ENCODE assay signal across 16 cellular contexts in genomic region chr6:52564856-52565255, GRCh38. TPM values are rescaled to one million over a fixed set of nuclear protein-coding genes. Genes with fewer than 3 reads are reported as not detected.
DNase-seq lines count a peak whose midpoint lies in the region; ATAC-seq and TF ChIP-seq lines count a peak whose summit lies in the region.
"Had no signal": no experiment of that assay in that cellular context is flagged by ENCODE, and none has a peak within 500 bp of the region (broad histone marks: within the 10 kb centered on the region; RNA-seq: fewer than 3 reads in every experiment).

No MANE protein-coding gene starts in this region.

- H2BK120ac ChIP-seq in trophoblast cell (ENCODE audit: insufficient read depth, low read length, poor library complexity): no peak overlapping the region

- H3K23ac ChIP-seq in trophoblast cell (ENCODE audit: low read length): no peak overlapping the region

- H3K4me2 ChIP-seq in trophoblast cell (ENCODE audit: low read length): no peak overlapping the region

- H2AK5ac ChIP-seq in trophoblast cell (ENCODE audit: low read length): no peak overlapping the region

- DNase-seq in HFFc6 (no peak), WTC11 (ENCODE audit: low spot score) (no peak), left lobe of liver (ENCODE audit: low spot score) (no peak), trophoblast cell (peak; percentile 47 to 50), HK-2 (ENCODE audit: unreplicated experiment) (no peak), H4 (ENCODE audit: low spot score) (no peak), heart left ventricle (no peak)
- DNase-seq: CD8-positive, alpha-beta T cell; NCI-H1417; NCI-H1930; NCI-H2171; NCI-H446 treated with DMSO at 0.1 percent for 48 hours; NCI-H748 treated with DMSO at 0.1 percent for 48 hours; SIG-M5 had no signal

- H3K14ac ChIP-seq in trophoblast cell (ENCODE audit: low read length): no peak overlapping the region

- ATAC-seq in WTC11: no peak
- peak; percentile 65 for ATAC-seq in left lobe of liver
- ATAC-seq in HG03097 (IDR thresholded peaks at IDR 0.05; ENCODE audit: low FRiP score, unreplicated experiment): no peak
- no peak for ATAC-seq in heart left ventricle
- ATAC-seq: CD8-positive, alpha-beta T cell had no signal

- H3K4me1 ChIP-seq in trophoblast cell (ENCODE audit: control insufficient read depth in 1 of 2, insufficient read depth in 2 of 2, low read length in 2 of 2): peaks cover 25% of the 10 kb centered on the region in 2 experiments
- H3K4me1 ChIP-seq in heart left ventricle: peaks cover 13 to 90% (median 66%) of the 10 kb centered on the region in 12 donors

- H3K4me3 Mint-ChIP-seq in HFFc6: peak overlapping the region; percentile 80; the same call in 1 of the 2 replicates
- H3K4me3 Mint-ChIP-seq in WTC11: no peak overlapping the region
- H3K4me3 Mint-ChIP-seq: B cell; CD8-positive, alpha-beta T cell had no signal

- H3K4ac ChIP-seq in trophoblast cell (ENCODE audit: low read depth, low read length): peak overlapping the region; percentile 72

- H3K27me3 ChIP-seq in trophoblast cell (ENCODE audit: insufficient read depth, low read length): no peaks in the 10 kb centered on the region
- H3K27me3 ChIP-seq in heart left ventricle: no peaks in the 10 kb centered on the region

- peak overlapping the region; percentile 82 for H2BK12ac ChIP-seq in trophoblast cell (ENCODE audit: low read length)

- H3K9me3 Mint-ChIP-seq in HFFc6: no peaks in the 10 kb centered on the region
- H3K9me3 Mint-ChIP-seq in WTC11: no peaks in the 10 kb centered on the region
- H3K9me3 Mint-ChIP-seq: CD8-positive, alpha-beta T cell had no signal

- CTCF ChIA-PET in WTC11 (lab: Charles Lee): interaction anchor here (1.0 kb wide), 1 partner anchor 11 kb away, joined by 3 read pairs; no protein-coding TSS in a partner anchor

- H3K4me1 Mint-ChIP-seq in HFFc6 (ENCODE audit: low read depth) (peaks cover 93% of the 10 kb centered on the region), WTC11 (peaks cover 46% of the 10 kb centered on the region)

- TF ChIP-seq CTCF in HFFc6 (IDR thresholded peaks at IDR 0.05): no peak
- TF ChIP-seq CTCF in WTC11 (IDR thresholded peaks at IDR 0.05): no peak
- TF ChIP-seq CTCF in heart left ventricle (IDR thresholded peaks at IDR 0.05): no peak

- H3K18ac ChIP-seq in trophoblast cell (ENCODE audit: low read length): peak overlapping the region; percentile 83

- H2BK5ac ChIP-seq in trophoblast cell (ENCODE audit: low read depth, low read length, poor library complexity): no peak overlapping the region

- H3K27ac ChIP-seq in trophoblast cell (ENCODE audit: low read depth, low read length): no peak overlapping the region
- H3K27ac ChIP-seq in heart left ventricle: no peak overlapping the region

- peaks cover 13% of the 10 kb centered on the region for H3K79me1 ChIP-seq in trophoblast cell (ENCODE audit: low read length)

- no peak for TF ChIP-seq POLR2A in heart left ventricle (IDR thresholded peaks at IDR 0.05)

- no peak overlapping the region for H2AFZ ChIP-seq in trophoblast cell (ENCODE audit: insufficient read depth, low read length, poor library complexity)

- H3K36me3 Mint-ChIP-seq in HFFc6 (ENCODE audit: low read depth): peaks cover 57% of the 10 kb centered on the region
- H3K36me3 Mint-ChIP-seq in WTC11: no peaks in the 10 kb centered on the region

- no peak overlapping the region for H4K12ac ChIP-seq in trophoblast cell (ENCODE audit: low read depth, low read length)

- H4K8ac ChIP-seq in trophoblast cell (ENCODE audit: low read depth, low read length): peak overlapping the region; percentile 39

- H3K79me2 ChIP-seq in trophoblast cell (ENCODE audit: control insufficient read depth, insufficient read depth, low read length, poor library complexity): peaks cover 10% of the 10 kb centered on the region

- no peak overlapping the region for H4K91ac ChIP-seq in trophoblast cell (ENCODE audit: low read depth, low read length)

- no CpG with 5 or more reads among the region's 3 CpGs for WGBS in trophoblast cell (ENCODE audit: extremely low coverage, insufficient coverage, insufficient read length)
- WGBS in heart left ventricle, 4 donors: 91 to 97% (median 95%) methylated on average over 3 of the region's 3 CpGs

- no peaks in the 10 kb centered on the region for H3K9me3 ChIP-seq in trophoblast cell (ENCODE audit: insufficient read depth, low read depth, low read length)
- no peaks in the 10 kb centered on the region for H3K9me3 ChIP-seq in heart left ventricle

- no peak overlapping the region for H3K4me3 ChIP-seq in trophoblast cell (ENCODE audit: low read depth, low read length)
- H3K4me3 ChIP-seq in heart left ventricle: no peak overlapping the region

- intact Hi-C loops in heart left ventricle (cut with DNase I): no loop called here

- H3K27me3 Mint-ChIP-seq in HFFc6 (ENCODE audit: insufficient read depth): peaks cover 8% of the 10 kb centered on the region
- H3K27me3 Mint-ChIP-seq in WTC11 (ENCODE audit: low read depth): no peaks in the 10 kb centered on the region
- H3K27me3 Mint-ChIP-seq: B cell had no signal

- H3K27ac Mint-ChIP-seq in HFFc6 (peak overlapping the region; percentile 98), WTC11 (peak overlapping the region; percentile 22; the same call in 1 of the 2 replicates)
- H3K27ac Mint-ChIP-seq: B cell; CD8-positive, alpha-beta T cell had no signal

- no peak overlapping the region for H3K9ac ChIP-seq in trophoblast cell (ENCODE audit: low read length)

- H3K36me3 ChIP-seq in trophoblast cell (ENCODE audit: control insufficient read depth in 1 of 2, insufficient read depth in 2 of 2, low read length in 2 of 2) (no peaks in the 10 kb centered on the region), heart left ventricle (no peaks in the 10 kb centered on the region)

- POLR2A ChIA-PET in WTC11 (lab: Charles Lee): no interaction called here

TF ChIP-seq in WTC11, 78 proteins besides CTCF, POLR2A, EP300 and RAD21 (continues in another document):
- TF ChIP-seq, protein P1, sequence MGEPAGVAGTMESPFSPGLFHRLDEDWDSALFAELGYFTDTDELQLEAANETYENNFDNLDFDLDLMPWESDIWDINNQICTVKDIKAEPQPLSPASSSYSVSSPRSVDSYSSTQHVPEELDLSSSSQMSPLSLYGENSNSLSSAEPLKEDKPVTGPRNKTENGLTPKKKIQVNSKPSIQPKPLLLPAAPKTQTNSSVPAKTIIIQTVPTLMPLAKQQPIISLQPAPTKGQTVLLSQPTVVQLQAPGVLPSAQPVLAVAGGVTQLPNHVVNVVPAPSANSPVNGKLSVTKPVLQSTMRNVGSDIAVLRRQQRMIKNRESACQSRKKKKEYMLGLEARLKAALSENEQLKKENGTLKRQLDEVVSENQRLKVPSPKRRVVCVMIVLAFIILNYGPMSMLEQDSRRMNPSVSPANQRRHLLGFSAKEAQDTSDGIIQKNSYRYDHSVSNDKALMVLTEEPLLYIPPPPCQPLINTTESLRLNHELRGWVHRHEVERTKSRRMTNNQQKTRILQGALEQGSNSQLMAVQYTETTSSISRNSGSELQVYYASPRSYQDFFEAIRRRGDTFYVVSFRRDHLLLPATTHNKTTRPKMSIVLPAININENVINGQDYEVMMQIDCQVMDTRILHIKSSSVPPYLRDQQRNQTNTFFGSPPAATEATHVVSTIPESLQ (CRISPR knock-in tag; IDR thresholded peaks at IDR 0.05): no peak
- TF ChIP-seq ZNF396 (CRISPR knock-in tag; IDR thresholded peaks at IDR 0.05; ENCODE audit: borderline replicate concordance) (no peak), EMX1 (CRISPR knock-in tag; IDR thresholded peaks at IDR 0.05) (no peak), GTF2I (CRISPR knock-in tag; conservative IDR thresholded peaks at IDR 0.05) (no peak), ETV6 (CRISPR knock-in tag; IDR thresholded peaks at IDR 0.05) (no peak), JUN (CRISPR knock-in tag; IDR thresholded peaks at IDR 0.05) (no peak), GABPB1 (CRISPR knock-in tag; IDR thresholded peaks at IDR 0.05) (no peak)
- TF ChIP-seq, protein P2, sequence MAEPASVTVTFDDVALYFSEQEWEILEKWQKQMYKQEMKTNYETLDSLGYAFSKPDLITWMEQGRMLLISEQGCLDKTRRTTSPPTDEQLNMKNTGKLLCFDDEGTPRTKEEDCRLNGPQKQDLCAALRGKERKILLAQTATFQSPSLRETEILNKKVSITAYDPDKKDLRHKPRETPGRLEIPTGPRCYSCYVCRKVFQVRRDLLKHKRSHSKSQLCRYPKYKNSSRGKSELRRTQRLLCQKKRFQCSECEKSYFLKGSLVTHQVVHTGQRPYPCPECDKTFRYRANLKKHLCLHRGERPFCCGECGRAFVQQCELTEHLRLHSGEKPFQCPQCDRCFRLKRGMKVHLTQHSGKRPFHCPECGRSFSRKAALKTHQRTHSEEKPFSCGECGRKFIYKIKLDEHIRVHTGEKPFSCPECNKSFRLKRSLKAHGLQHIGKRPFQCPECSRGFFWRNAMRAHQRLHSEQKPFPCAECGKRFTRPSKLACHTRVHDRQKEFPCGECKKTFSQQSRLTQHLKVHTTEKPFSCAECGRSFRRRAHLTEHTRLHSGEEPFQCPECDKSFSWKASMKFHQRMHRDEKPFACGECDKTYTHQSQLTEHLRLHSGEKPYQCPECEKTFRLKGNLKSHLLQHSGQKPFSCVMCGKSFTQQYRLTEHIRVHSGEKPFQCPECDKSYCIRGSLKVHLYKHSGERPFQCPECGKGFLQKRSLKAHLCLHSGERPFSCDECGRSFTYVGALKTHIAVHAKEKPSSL (CRISPR knock-in tag; conservative IDR thresholded peaks at IDR 0.05): no peak
- TF ChIP-seq, protein P3, sequence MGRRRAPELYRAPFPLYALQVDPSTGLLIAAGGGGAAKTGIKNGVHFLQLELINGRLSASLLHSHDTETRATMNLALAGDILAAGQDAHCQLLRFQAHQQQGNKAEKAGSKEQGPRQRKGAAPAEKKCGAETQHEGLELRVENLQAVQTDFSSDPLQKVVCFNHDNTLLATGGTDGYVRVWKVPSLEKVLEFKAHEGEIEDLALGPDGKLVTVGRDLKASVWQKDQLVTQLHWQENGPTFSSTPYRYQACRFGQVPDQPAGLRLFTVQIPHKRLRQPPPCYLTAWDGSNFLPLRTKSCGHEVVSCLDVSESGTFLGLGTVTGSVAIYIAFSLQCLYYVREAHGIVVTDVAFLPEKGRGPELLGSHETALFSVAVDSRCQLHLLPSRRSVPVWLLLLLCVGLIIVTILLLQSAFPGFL (CRISPR knock-in tag; IDR thresholded peaks at IDR 0.05; ENCODE audit: borderline replicate concordance): no peak

RNA-seq across cellular contexts. Expression of gene TRAM2, which starts 12.0 kb away (rescaled TPM):
- 100 to 1,000 TPM; 191 to 235 (median 215) TPM for total RNA-seq in HFFc6 (2021; fragmentation: NEBNext Ultra II Directional; extraction: Animal tissue kit (Norgen Biotek cat#: 25700))
- total RNA-seq in WTC11 (2021) (13.4 to 14.4 TPM (median 13.5 TPM) in 3 replicates), left lobe of liver (17.3 TPM), heart left ventricle (10 to 100 TPM in 7 of 9 donors, 1 to 10 TPM in 2; 9.8 to 19.0 (median 12.1) TPM)
- polyA plus RNA-seq in trophoblast cell (2013): 30.3 and 31.3 TPM in 2 replicates
- 28.2 and 29.7 TPM in 2 replicates for total RNA-seq in H4 (2014; rRNA removed; shearing (Covaris generic))
- polyA plus RNA-seq in heart left ventricle: 10 to 100 TPM in 1 of 2 donors, 1 to 10 TPM in 1; 4.7 to 13.8 TPM

Comparison
In these comparisons a context has a peak if more than half of its experiments do, and no peak if none do; other contexts are left out.
1. DNase-seq: peak in trophoblast cell (2 of 2); none in HFFc6 (single experiment), WTC11 (single experiment), left lobe of liver (single experiment), HK-2 (single experiment), H4 (single experiment) and heart left ventricle (0 of 5).